Comparison of ENCODE assay signal across 8 cellular contexts in genomic region chr1:154422049-154422448, GRCh38. TPM values are rescaled to one million over a fixed set of nuclear protein-coding genes. Genes with fewer than 3 reads are reported as not detected.
DNase-seq lines count a peak whose midpoint lies in the region; ATAC-seq and TF ChIP-seq lines count a peak whose summit lies in the region.
"Not testable (repeated sequence)": the region's sequence is repeated elsewhere in the genome, so short reads cannot be mapped to it uniquely, and the experiment has no call there.

No MANE protein-coding gene starts in this region.

- BruUV-seq in Panc1 (replicated peaks; lab: Mats Ljungman, UMichigan): not testable (repeated sequence)

- H3K36me3 Mint-ChIP-seq in CD14-positive monocyte: peaks cover 44 to 59% of the 10 kb centered on the region in 2 donors
- peaks cover 42% of the 10 kb centered on the region for H3K36me3 Mint-ChIP-seq in activated T-helper 17 cell treated with anti-CD3 and anti-CD28 coated beads, Interleukin-2, amount 50 U/mL, for 72 hours (ENCODE audit: low read depth)
- peaks cover 0 to 28% (median 7%) of the 10 kb centered on the region in 5 donors for H3K36me3 Mint-ChIP-seq in naive thymus-derived CD4-positive, alpha-beta T cell

- ATAC-seq in Panc1; activated T-helper 17 cell treated with anti-CD3 and anti-CD28 coated beads, Interleukin-2, amount 50 U/mL, for 72 hours (replicated peaks); heart right ventricle; naive thymus-derived CD4-positive, alpha-beta T cell; upper lobe of right lung: not testable (repeated sequence)

- not testable (repeated sequence) for H3K9me3 ChIP-seq in Panc1 (ENCODE audit: control insufficient read depth, insufficient read depth, low read depth, low read length); heart right ventricle; naive thymus-derived CD4-positive, alpha-beta T cell (ENCODE audit: control insufficient read depth in 2 of 3, low read length in 3 of 3); upper lobe of right lung

- not testable (repeated sequence) for H3K4me3 Mint-ChIP-seq in CD14-positive monocyte
- peak overlapping the region; percentile 83 for H3K4me3 Mint-ChIP-seq in activated T-helper 17 cell treated with anti-CD3 and anti-CD28 coated beads, Interleukin-2, amount 50 U/mL, for 72 hours
- peak overlapping the region in 8 of 10 donors; percentile 2 to 79 (median 32) for H3K4me3 Mint-ChIP-seq in naive thymus-derived CD4-positive, alpha-beta T cell

- DNase-seq in CD14-positive monocyte (ENCODE audit: low spot score); Panc1 (ENCODE audit: low read depth, low spot score); caudate nucleus (lab: John Stamatoyannopoulos, UW); heart right ventricle; naive thymus-derived CD4-positive, alpha-beta T cell; upper lobe of right lung: not testable (repeated sequence)

- H3K4me1 ChIP-seq in Panc1 (ENCODE audit: control insufficient read depth, insufficient read depth, low read length): peaks cover 63% of the 10 kb centered on the region
- H3K4me1 ChIP-seq in heart right ventricle: peaks cover 28 to 91% (median 81%) of the 10 kb centered on the region in 9 donors
- peaks cover 0 to 78% of the 10 kb centered on the region in 2 donors for H3K4me1 ChIP-seq in naive thymus-derived CD4-positive, alpha-beta T cell (ENCODE audit: control insufficient read depth in 2 of 2, insufficient read depth in 2 of 2, low read length in 2 of 2)
- H3K4me1 ChIP-seq in upper lobe of right lung: peaks cover 81% of the 10 kb centered on the region

- peak overlapping the region in 6 of 7 donors; percentile 91 to 95 (median 94) for H3K27ac Mint-ChIP-seq in CD14-positive monocyte
- peak overlapping the region; percentile 40 for H3K27ac Mint-ChIP-seq in activated T-helper 17 cell treated with anti-CD3 and anti-CD28 coated beads, Interleukin-2, amount 50 U/mL, for 72 hours
- peak overlapping the region in 8 of 9 donors; percentile 26 to 97 (median 80) for H3K27ac Mint-ChIP-seq in naive thymus-derived CD4-positive, alpha-beta T cell

- peak overlapping the region; percentile 56 for H3K27ac ChIP-seq in Panc1 (ENCODE audit: low read length)
- peak overlapping the region; percentile 12 for H3K27ac ChIP-seq in caudate nucleus (ENCODE audit: low read depth, low read length)
- H3K27ac ChIP-seq in heart right ventricle: peak overlapping the region in 8 of 10 donors; percentile 24 to 97 (median 91)
- not testable (repeated sequence) for H3K27ac ChIP-seq in naive thymus-derived CD4-positive, alpha-beta T cell (ENCODE audit: low read depth, low read length)
- peak overlapping the region in 15 of 21 experiments; percentile 38 to 97 (median 83) for H3K27ac ChIP-seq in skin epidermis
- H3K27ac ChIP-seq in upper lobe of right lung: peak overlapping the region; percentile 93

- not testable (repeated sequence) for TF ChIP-seq CTCF in CD14-positive monocyte (IDR thresholded peaks at IDR 0.05); Panc1 (IDR thresholded peaks at IDR 0.05); heart right ventricle (IDR thresholded peaks at IDR 0.05); upper lobe of right lung (IDR thresholded peaks at IDR 0.05)

- in situ Hi-C loops in Panc1 (cut with HindIII; ENCODE audit: low pct_unique_long_range_greater_than_20kb, low sequenced_read_pairs): not testable (repeated sequence)

- H3K27me3 ChIP-seq in Panc1 (ENCODE audit: control insufficient read depth, insufficient read depth, low read length); heart right ventricle; naive thymus-derived CD4-positive, alpha-beta T cell (ENCODE audit: control insufficient read depth in 2 of 2, insufficient read depth in 2 of 2, low read length in 2 of 2); upper lobe of right lung: not testable (repeated sequence)

- not testable (repeated sequence) for H3K36me3 ChIP-seq in Panc1 (ENCODE audit: control insufficient read depth, insufficient read depth, low read length); heart right ventricle; upper lobe of right lung
- peaks cover 0 to 15% (median 0%) of the 10 kb centered on the region in 3 experiments for H3K36me3 ChIP-seq in naive thymus-derived CD4-positive, alpha-beta T cell (ENCODE audit: control insufficient read depth in 2 of 3, insufficient read depth in 3 of 3, low read length in 3 of 3)

- WGBS in heart right ventricle, 2 donors: 96 to 98% methylated on average over 8 of the region's 8 CpGs

- H3K9me3 Mint-ChIP-seq in CD14-positive monocyte; activated T-helper 17 cell treated with anti-CD3 and anti-CD28 coated beads, Interleukin-2, amount 50 U/mL, for 72 hours; naive thymus-derived CD4-positive, alpha-beta T cell: not testable (repeated sequence)

- H3K27me3 Mint-ChIP-seq in CD14-positive monocyte (ENCODE audit: low read depth in 3 of 3); activated T-helper 17 cell treated with anti-CD3 and anti-CD28 coated beads, Interleukin-2, amount 50 U/mL, for 72 hours; naive thymus-derived CD4-positive, alpha-beta T cell: not testable (repeated sequence)

- CTCF ChIA-PET in Panc1 (lab: Charles Lee): not testable (repeated sequence)
- CTCF ChIA-PET in naive thymus-derived CD4-positive, alpha-beta T cell (lab: Charles Lee): interaction anchor here (1.4 kb wide), 1 partner anchor 11 kb away, joined by 6 read pairs; no protein-coding TSS in a partner anchor

- intact Hi-C loops in CD14-positive monocyte (cut with micrococcal nuclease): loop anchor here in 1 of 2 donors (2.0 kb wide), 1 partner anchor 15 kb away; no protein-coding TSS in a partner anchor
- intact Hi-C loops in Panc1 (cut with micrococcal nuclease; ENCODE audit: unreplicated experiment); heart right ventricle (cut with DNase I); naive thymus-derived CD4-positive, alpha-beta T cell (cut with micrococcal nuclease); upper lobe of right lung (cut with DNase I): not testable (repeated sequence)

- POLR2A ChIA-PET in Panc1 (lab: Charles Lee): not testable (repeated sequence)
- POLR2A ChIA-PET in naive thymus-derived CD4-positive, alpha-beta T cell (lab: Charles Lee): interaction anchor here (0.7 to 8.9 kb wide), 4 partner anchors 8 to 87 kb away, joined by 3 to 159 read pairs (median 8); partner anchors contain the start of gene IL6R

- not testable (repeated sequence) for H3K4me3 ChIP-seq in Panc1 (ENCODE audit: low read depth in 2 of 2, low read length in 2 of 2); heart right ventricle; naive thymus-derived CD4-positive, alpha-beta T cell (ENCODE audit: low read length); skin epidermis; upper lobe of right lung

- H3K4me1 Mint-ChIP-seq in CD14-positive monocyte: peaks cover 87% of the 10 kb centered on the region
- H3K4me1 Mint-ChIP-seq in activated T-helper 17 cell treated with anti-CD3 and anti-CD28 coated beads, Interleukin-2, amount 50 U/mL, for 72 hours: peaks cover 68% of the 10 kb centered on the region
- H3K4me1 Mint-ChIP-seq in naive thymus-derived CD4-positive, alpha-beta T cell: peaks cover 36 to 96% (median 85%) of the 10 kb centered on the region in 7 donors

RNA-seq across cellular contexts. Expression of gene IL6R, which starts 16.9 kb away (rescaled TPM):
- polyA plus RNA-seq in CD14-positive monocyte: 10 to 100 TPM; 56.4 to 81.7 TPM
- 12.2 TPM for total RNA-seq in Panc1 (2021; ENCODE audit: unreplicated experiment)
- 14.1 TPM for polyA plus RNA-seq in Panc1 (2012; ENCODE audit: insufficient read length)
- 10 to 100 TPM; 38.2 to 41.2 TPM for total RNA-seq in activated T-helper 17 cell treated with anti-CD3 and anti-CD28 coated beads, Interleukin-2, amount 50 U/mL, for 72 hours
- total RNA-seq in heart right ventricle: 10 to 100 TPM in 5 of 10 donors, 1 to 10 TPM in 5; 6.1 to 16.2 (median 10.0) TPM
- 1 to 10 TPM; 2.9 to 6.2 TPM for polyA plus RNA-seq in heart right ventricle
- 10 to 100 TPM in 4 of 5 experiments, 1 to 10 TPM in 1; 5.2 to 91.6 (median 85.6) TPM for total RNA-seq in naive thymus-derived CD4-positive, alpha-beta T cell
- polyA plus RNA-seq in naive thymus-derived CD4-positive, alpha-beta T cell: 10 to 100 TPM; 55.1 to 66.3 TPM
- total RNA-seq in upper lobe of right lung: 60.2 TPM

Comparison
In these comparisons a context has a peak if more than half of its experiments do, and no peak if none do; other contexts are left out.
1. H3K27ac Mint-ChIP-seq: peak in every context shown above with its lines; median percentile 94 in CD14-positive monocyte; 80 in naive thymus-derived CD4-positive, alpha-beta T cell; 40 in activated T-helper 17 cell treated with anti-CD3 and anti-CD28 coated beads, Interleukin-2, amount 50 U/mL, for 72 hours.